8 cellular contexts compared by ENCODE assay signal in the genomic region with DNA sequence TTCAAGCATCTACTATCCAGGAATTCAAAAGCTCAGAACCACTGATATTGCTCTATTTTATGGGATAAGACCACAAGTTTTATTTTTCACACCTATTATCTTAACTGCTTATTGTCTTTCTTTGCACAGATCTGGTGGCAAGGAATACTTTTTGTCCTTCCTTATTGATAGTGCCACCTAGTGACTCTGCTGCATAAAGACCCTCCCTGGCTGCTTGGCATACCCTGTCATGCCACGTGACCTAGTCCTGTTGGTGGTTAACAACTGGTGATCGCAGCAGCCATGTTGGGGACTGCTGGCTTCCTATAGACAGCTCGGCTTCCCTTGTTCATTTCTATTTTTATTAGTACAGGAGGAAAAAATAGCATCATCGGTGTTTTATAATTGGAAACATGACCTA.
DNase-seq lines count a peak whose midpoint lies in the region; ATAC-seq and TF ChIP-seq lines count a peak whose summit lies in the region.

No MANE protein-coding gene starts in this region.

- no peak for ATAC-seq in GM19463 (IDR thresholded peaks at IDR 0.05; ENCODE audit: unreplicated experiment)
- ATAC-seq in GM21381 (IDR thresholded peaks at IDR 0.05; ENCODE audit: unreplicated experiment) = no peak
- no peak for ATAC-seq in activated CD4-positive, CD25-positive, alpha-beta regulatory T cell treated with anti-CD3 and anti-CD28 coated beads, Interleukin-2, amount 50 U/mL, for 24 hours
- ATAC-seq in GM18873 (IDR thresholded peaks at IDR 0.05; ENCODE audit: low FRiP score, unreplicated experiment) = no peak

- TF ChIP-seq CTCF in HFFc6 (IDR thresholded peaks at IDR 0.05) = peak; percentile 37
- TF ChIP-seq CTCF in OCI-LY1 (IDR thresholded peaks at IDR 0.05; ENCODE audit: low read length) = peak; percentile 55

- no peaks in the 10 kb centered on the region for H3F3A ChIP-seq in OCI-LY1 (ENCODE audit: insufficient read depth, low read length)

- H3K4me3 ChIP-seq in OCI-LY1 (ENCODE audit: low read depth, low read length, poor library complexity, severe bottlenecking) = peak overlapping the region; percentile 39

- H3K79me2 ChIP-seq in OCI-LY1 (ENCODE audit: insufficient read depth, low read length) = no peaks in the 10 kb centered on the region

- in situ Hi-C loops in Caki2 (cut with HindIII; ENCODE audit: low pct_unique_long_range_greater_than_20kb, low sequenced_read_pairs) = no loop called here

- H3K27ac ChIP-seq in OCI-LY1 (ENCODE audit: low read depth, low read length, poor library complexity, severe bottlenecking) = no peak overlapping the region

- H3K27ac Mint-ChIP-seq in HFFc6 = no peak overlapping the region

- no peaks in the 10 kb centered on the region for H3K36me3 Mint-ChIP-seq in HFFc6 (ENCODE audit: low read depth)

- peaks cover 7% of the 10 kb centered on the region for H3K4me1 ChIP-seq in OCI-LY1 (ENCODE audit: insufficient read depth, low read length, severe bottlenecking)

- no peaks in the 10 kb centered on the region for H3K27me3 ChIP-seq in OCI-LY1 (ENCODE audit: insufficient read depth, low read length)

- H4K20me1 ChIP-seq in OCI-LY1 (ENCODE audit: insufficient read depth, low read length) = no peaks in the 10 kb centered on the region

- H2AFZ ChIP-seq in OCI-LY1 (ENCODE audit: low read length) = peak overlapping the region; percentile 93

- intact Hi-C loops in head of caudate nucleus (cut with DNase I) = no loop called here

- DNase-seq in Caki2 (ENCODE audit: low read depth) = peak; percentile 19
- no peak for DNase-seq in HFFc6
- peak in 35 of 42 donors; percentile 8 to 75 (median 44) for DNase-seq in head of caudate nucleus

- H3K9ac ChIP-seq in OCI-LY1 (ENCODE audit: low read length) = no peak overlapping the region

- peaks cover 4% of the 10 kb centered on the region; the same call in 1 of the 2 replicates for H3K9me3 Mint-ChIP-seq in HFFc6

- H3K4me3 Mint-ChIP-seq in HFFc6 = no peak overlapping the region

- H3K27me3 Mint-ChIP-seq in HFFc6 (ENCODE audit: insufficient read depth) = no peaks in the 10 kb centered on the region; the same call in 1 of the 2 replicates

- H3K9me2 ChIP-seq in OCI-LY1 (ENCODE audit: low read depth, low read length) = no peaks in the 10 kb centered on the region

- H3K4me2 ChIP-seq in OCI-LY1 (ENCODE audit: low read length) = peak overlapping the region; percentile 54

- no peaks in the 10 kb centered on the region; the same call in 1 of the 2 replicates for H3K36me3 ChIP-seq in OCI-LY1 (ENCODE audit: insufficient read depth, low read length)

- H3K9me3 ChIP-seq in OCI-LY1 (ENCODE audit: low read length) = no peaks in the 10 kb centered on the region

- no peaks in the 10 kb centered on the region for H3K4me1 Mint-ChIP-seq in HFFc6 (ENCODE audit: low read depth)
